Comparison of ENCODE assay signal across 8 cellular contexts in the genomic region with DNA sequence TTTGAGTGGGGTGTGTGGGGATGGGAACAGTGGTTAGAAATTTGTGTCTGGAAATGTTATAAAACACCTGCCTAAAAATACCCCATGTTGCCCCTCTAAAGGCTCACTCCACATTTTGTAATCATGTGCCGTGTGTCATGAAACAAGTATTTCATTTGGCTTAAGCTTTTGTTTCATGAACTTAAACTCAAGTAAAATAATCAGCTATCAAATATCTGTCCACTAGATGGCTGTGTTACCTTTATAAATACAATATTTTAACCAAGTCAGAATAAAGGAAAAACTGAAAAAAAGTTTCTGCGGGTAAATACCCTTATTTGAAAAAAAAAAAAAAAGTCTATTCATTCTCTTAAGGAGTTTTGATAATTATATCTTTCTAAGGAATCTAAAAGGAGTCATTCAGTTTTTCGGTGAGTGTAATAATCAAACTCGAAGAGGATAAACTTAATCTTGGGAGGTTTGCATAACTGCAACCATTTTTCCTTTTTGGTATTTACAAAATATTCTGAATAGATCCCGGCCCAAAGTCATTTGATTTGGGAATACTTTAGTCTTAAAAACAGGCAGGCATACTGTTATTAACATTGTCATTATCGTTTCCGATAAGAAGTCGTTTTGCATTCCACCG. TPM values are rescaled to one million over a fixed set of nuclear protein-coding genes. Genes with fewer than 3 reads are reported as not detected.
DNase-seq lines count a peak whose midpoint lies in the region; ATAC-seq and TF ChIP-seq lines count a peak whose summit lies in the region.

No MANE protein-coding gene starts in this region.

- H3K27me3 ChIP-seq in GM23338 (ENCODE audit: insufficient read depth) (no peaks in the 10 kb centered on the region), thoracic aorta (replicated peaks; ENCODE audit: insufficient read depth) (no peaks in the 10 kb centered on the region)

- peaks cover 7% of the 10 kb centered on the region for H3K27me3 Mint-ChIP-seq in GM23338 (ENCODE audit: insufficient read depth, low read depth, poor library complexity)

- no peaks in the 10 kb centered on the region for H3K9me2 ChIP-seq in GM23338 (ENCODE audit: insufficient read depth)

- TF ChIP-seq CTCF in GM23338 (conservative IDR thresholded peaks at IDR 0.05; ENCODE audit: low read depth in 2 of 2) (peak in 1 of 2 experiments; percentile 60; a peak in 3 of 4 replicates), fibroblast of the aortic adventitia (IDR thresholded peaks at IDR 0.05; ENCODE audit: insufficient read depth, low read length) (peak; percentile 39), thoracic aorta (IDR thresholded peaks at IDR 0.05) (peak; percentile 57)

- H3K4me2 ChIP-seq in GM23338 = 0 out of 2 replicates have a peak overlapping the region, but pooled peaks have one; percentile 44

- H3K9me3 ChIP-seq in thoracic aorta = no peaks in the 10 kb centered on the region

- no peak overlapping the region for H2AFZ ChIP-seq in GM23338

- no peak overlapping the region for H3K4me3 Mint-ChIP-seq in GM23338

- peaks cover 16% of the 10 kb centered on the region for H3K4me1 Mint-ChIP-seq in GM23338

- H3K4me3 ChIP-seq in GM23338 (no peak overlapping the region), fibroblast of the aortic adventitia (ENCODE audit: low read depth, low read length) (no peak overlapping the region), thoracic aorta (peak overlapping the region; percentile 52)

- H3K36me3 Mint-ChIP-seq in GM23338 (ENCODE audit: low read depth) = no peaks in the 10 kb centered on the region

- H3K27ac ChIP-seq in GM23338 (ENCODE audit: low read depth) (no peak overlapping the region), thoracic aorta (peak overlapping the region in 1 of 2 donors; percentile 33)

- H3K36me3 ChIP-seq in GM23338 (ENCODE audit: insufficient read depth) (no peaks in the 10 kb centered on the region), thoracic aorta (no peaks in the 10 kb centered on the region)

- peak; percentile 53 for DNase-seq in AG08395 (ENCODE audit: low spot score)
- peak; percentile 44 for DNase-seq in GM23338 (ENCODE audit: low spot score)
- DNase-seq in RKO (ENCODE audit: low spot score) = peak; percentile 64
- peak; percentile 91 for DNase-seq in fibroblast of the aortic adventitia (ENCODE audit: low read depth)
- DNase-seq in thoracic aorta (ENCODE audit: low spot score) = no peak
- DNase-seq in activated naive CD4-positive, alpha-beta T cell treated with anti-CD3 and anti-CD28 coated beads, Interleukin-2, amount 50 U/mL, for 16 hours = no peak

- no peaks in the 10 kb centered on the region for H3F3A ChIP-seq in GM23338 (replicated peaks; ENCODE audit: low read depth)

- ATAC-seq in GM23338 (no peak), thoracic aorta (ENCODE audit: insufficient number of reproducible peaks, low FRiP score, low read depth) (peak; percentile 62), HG03457 (IDR thresholded peaks at IDR 0.05; ENCODE audit: unreplicated experiment) (no peak), HG03025 (IDR thresholded peaks at IDR 0.05; ENCODE audit: low FRiP score, unreplicated experiment) (no peak)

- H3K79me2 ChIP-seq in GM23338 (replicated peaks; ENCODE audit: insufficient read depth) = no peaks in the 10 kb centered on the region

- no peak overlapping the region for H3K27ac Mint-ChIP-seq in GM23338

- H4K20me1 ChIP-seq in GM23338 (replicated peaks; ENCODE audit: insufficient read depth) = no peaks in the 10 kb centered on the region

- H3K4me1 ChIP-seq in GM23338 (ENCODE audit: insufficient read depth) (peaks cover 26% of the 10 kb centered on the region), thoracic aorta (ENCODE audit: control insufficient read depth in 1 of 2, low read depth in 2 of 2) (peaks cover 0 to 11% of the 10 kb centered on the region in 2 donors)

- H3K9me3 Mint-ChIP-seq in GM23338 = no peaks in the 10 kb centered on the region

TF ChIP-seq in GM23338, 12 proteins besides CTCF, POLR2A, EP300 and RAD21 (continues in another document):
- no peak for TF ChIP-seq JUNB (IDR thresholded peaks at IDR 0.05; ENCODE audit: unreplicated experiment)
- no peak for TF ChIP-seq EZH2phosphoT487 (IDR thresholded peaks at IDR 0.05; ENCODE audit: unreplicated experiment)
- TF ChIP-seq ZNF331 (CRISPR knock-in tag; IDR thresholded peaks at IDR 0.05; ENCODE audit: low read depth) = no peak
- TF ChIP-seq REST (IDR thresholded peaks at IDR 0.05; ENCODE audit: unreplicated experiment) = no peak
- TF ChIP-seq ETS1 (IDR thresholded peaks at IDR 0.05) = no peak
- no peak for TF ChIP-seq POLR2AphosphoS5 (IDR thresholded peaks at IDR 0.05; ENCODE audit: low read depth)
- TF ChIP-seq CREB1 (CRISPR knock-in tag; IDR thresholded peaks at IDR 0.05; ENCODE audit: low read depth) = no peak
- TF ChIP-seq STAT1 (IDR thresholded peaks at IDR 0.05; ENCODE audit: unreplicated experiment) = no peak

RNA-seq across cellular contexts. Expression of gene MTRF1L, which starts 29.9 kb away (rescaled TPM):
- total RNA-seq in GM23338 (2014; rRNA removed; shearing (Covaris generic)) = 17.0 and 20.5 TPM in 2 replicates
- polyA plus RNA-seq in GM23338 (2016; fragmentation: Nextera tagmentation; extraction: Ambion mirVana) = 22.3 and 28.3 TPM in 2 replicates
- total RNA-seq in fibroblast of the aortic adventitia (ENCODE audit: low replicate concordance) (26.8 and 28.2 TPM in 2 replicates), thoracic aorta (10 to 100 TPM; 17.9 to 22.6 TPM)

RNA-seq across cellular contexts. Expression of gene FBXO5, which starts 49.5 kb away (rescaled TPM):
- total RNA-seq in GM23338 (2014; rRNA removed; shearing (Covaris generic)) = 48.1 and 49.6 TPM in 2 replicates
- polyA plus RNA-seq in GM23338 (2016; fragmentation: Nextera tagmentation; extraction: Ambion mirVana) = 41.3 and 51.2 TPM in 2 replicates
- total RNA-seq in fibroblast of the aortic adventitia (ENCODE audit: low replicate concordance) = 2.4 and 52.9 TPM in 2 replicates
- total RNA-seq in thoracic aorta = 10 to 100 TPM in 1 of 2 donors, 1 to 10 TPM in 1; 6.2 to 10.7 TPM

Comparison
In these comparisons a context has a peak if more than half of its experiments do, and no peak if none do; other contexts are left out.
1. DNase-seq: peak in AG08395 (single experiment), GM23338 (single experiment), RKO (single experiment) and fibroblast of the aortic adventitia (single experiment); none in thoracic aorta (single experiment) and activated naive CD4-positive, alpha-beta T cell treated with anti-CD3 and anti-CD28 coated beads, Interleukin-2, amount 50 U/mL, for 16 hours (single experiment).